In the genomic region with DNA sequence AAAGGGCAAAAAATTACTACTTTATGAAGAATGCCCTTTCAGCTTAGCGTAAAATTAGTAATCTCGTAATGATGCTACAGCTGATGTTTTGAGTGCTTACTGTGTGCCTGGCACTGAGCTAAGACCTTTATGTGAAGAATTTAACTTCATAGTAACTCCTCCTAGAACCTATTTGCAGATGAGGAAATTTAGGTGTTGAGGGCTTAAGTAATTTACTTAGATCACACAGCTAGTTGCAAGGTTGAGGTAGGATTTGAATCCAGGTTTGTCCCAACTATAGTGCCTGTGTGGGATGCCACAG, we compare ENCODE assay signal across 9 cellular contexts. TPM values are rescaled to one million over a fixed set of nuclear protein-coding genes. Genes with fewer than 3 reads are reported as not detected.
DNase-seq lines count a peak whose midpoint lies in the region; ATAC-seq and TF ChIP-seq lines count a peak whose summit lies in the region.
"Had no signal": no experiment of that assay in that cellular context is flagged by ENCODE, and none has a peak within 500 bp of the region (broad histone marks: within the 10 kb centered on the region; RNA-seq: fewer than 3 reads in every experiment).

No MANE protein-coding gene starts in this region.

- WGBS in ectodermal cell, 2 experiments, result 96 to 97% methylated on average over 2 of the region's 2 CpGs

- peak overlapping the region; percentile 81 for H3K27ac Mint-ChIP-seq in CD4-positive, alpha-beta T cell

- H3K4me3 ChIP-seq in Loucy (ENCODE audit: low read length, poor library complexity, severe bottlenecking), result peak overlapping the region; percentile 93
- H3K4me3 ChIP-seq in ectodermal cell (ENCODE audit: insufficient read depth, low read depth, low read length), result peak overlapping the region; percentile 79
- H3K4me3 ChIP-seq in neuron (ENCODE audit: low read length), result peak overlapping the region; percentile 86

- no peak overlapping the region for H3K27ac ChIP-seq in CD4-positive, alpha-beta T cell (ENCODE audit: low read depth, low read length)
- no peak overlapping the region for H3K27ac ChIP-seq in ectodermal cell (ENCODE audit: insufficient read depth, low read depth, low read length, poor library complexity, severe bottlenecking)

- H3K4me3 Mint-ChIP-seq in CD4-positive, alpha-beta T cell, result peak overlapping the region; percentile 92

- CTCF ChIA-PET in CD4-positive, alpha-beta T cell (lab: Charles Lee), result no interaction called here

- peaks cover 48% of the 10 kb centered on the region for H3K4me1 ChIP-seq in Loucy (ENCODE audit: insufficient read depth, low read length, poor library complexity, severe bottlenecking)
- no peaks in the 10 kb centered on the region for H3K4me1 ChIP-seq in ectodermal cell (ENCODE audit: control insufficient read depth, insufficient read depth, low read length)
- H3K4me1 ChIP-seq in neuron (ENCODE audit: insufficient read depth, low read length), result peaks cover 24% of the 10 kb centered on the region

- POLR2A ChIA-PET in CD4-positive, alpha-beta T cell (lab: Charles Lee), result interaction anchor here (1.0 kb wide), 1 partner anchor 77 kb away, joined by 5 read pairs; the partner anchor contains the start of gene SFPQ

- H4K20me1 ChIP-seq in Loucy (ENCODE audit: insufficient read depth, low read length, poor library complexity, severe bottlenecking), result peaks cover 54% of the 10 kb centered on the region

- H3F3A ChIP-seq in Loucy (ENCODE audit: low read depth), result no peaks in the 10 kb centered on the region

- H3K36me3 ChIP-seq in Loucy (ENCODE audit: insufficient read depth, low read length), result no peaks in the 10 kb centered on the region
- H3K36me3 ChIP-seq in ectodermal cell (ENCODE audit: control insufficient read depth, insufficient read depth, low read length), result no peaks in the 10 kb centered on the region
- peaks cover 16% of the 10 kb centered on the region for H3K36me3 ChIP-seq in neuron (ENCODE audit: insufficient read depth, low read length)

- no peak for DNase-seq in CD4-positive, alpha-beta T cell
- DNase-seq in H4 (ENCODE audit: low spot score) (no peak), NCI-H2029 (lab: John Stamatoyannopoulos, UW) (no peak), putamen (ENCODE audit: low spot score) (no peak), ecto neural progenitor cell (ENCODE audit: low spot score) (no peak)
- DNase-seq: KG1 had no signal

- peak overlapping the region; percentile 85 for H3K9ac ChIP-seq in Loucy (ENCODE audit: low read depth, low read length, poor library complexity, severe bottlenecking)

- H3K9me3 ChIP-seq in CD4-positive, alpha-beta T cell (ENCODE audit: control insufficient read depth, low read length), result no peaks in the 10 kb centered on the region
- no peaks in the 10 kb centered on the region for H3K9me3 ChIP-seq in Loucy (ENCODE audit: insufficient read depth, low read depth, low read length)
- H3K9me3 ChIP-seq in ectodermal cell (ENCODE audit: control insufficient read depth, low read length), result no peaks in the 10 kb centered on the region
- no peaks in the 10 kb centered on the region for H3K9me3 ChIP-seq in neuron (ENCODE audit: low read length)

- peaks cover 3% of the 10 kb centered on the region for H3K27me3 ChIP-seq in CD4-positive, alpha-beta T cell (ENCODE audit: control insufficient read depth, insufficient read depth, low read length)
- H3K27me3 ChIP-seq in Loucy (ENCODE audit: insufficient read depth, low read length, poor library complexity, severe bottlenecking) (no peaks in the 10 kb centered on the region), ectodermal cell (ENCODE audit: control insufficient read depth, insufficient read depth, low read length, poor library complexity, severe bottlenecking) (no peaks in the 10 kb centered on the region), neuron (ENCODE audit: insufficient read depth, low read length) (no peaks in the 10 kb centered on the region)

- peaks cover 5% of the 10 kb centered on the region for H3K36me3 Mint-ChIP-seq in CD4-positive, alpha-beta T cell (ENCODE audit: low read depth)

- H3K27me3 Mint-ChIP-seq in CD4-positive, alpha-beta T cell, result peaks cover 1% of the 10 kb centered on the region

- no peaks in the 10 kb centered on the region for H3K9me2 ChIP-seq in Loucy (replicated peaks; ENCODE audit: low read depth, low read length)

- peaks cover 63% of the 10 kb centered on the region for H3K79me2 ChIP-seq in Loucy (ENCODE audit: insufficient read depth, low read length)

- no peaks in the 10 kb centered on the region for H3K9me3 Mint-ChIP-seq in CD4-positive, alpha-beta T cell

- no peak for TF ChIP-seq CTCF in CD4-positive, alpha-beta T cell (IDR thresholded peaks at IDR 0.05)
- TF ChIP-seq CTCF in Loucy (conservative IDR thresholded peaks at IDR 0.05; ENCODE audit: low read length), result no peak

- peak overlapping the region; percentile 91 for H3K4me2 ChIP-seq in Loucy (ENCODE audit: low read depth, low read length, poor library complexity, severe bottlenecking)

- H3K4me1 Mint-ChIP-seq in CD4-positive, alpha-beta T cell (ENCODE audit: low read depth), result peaks cover 52% of the 10 kb centered on the region

- no peak for ATAC-seq in CD4-positive, alpha-beta T cell (ENCODE audit: poor library complexity)

- intact Hi-C loops in CD4-positive, alpha-beta T cell (cut with DNase I, micrococcal nuclease), result loop anchor here in 1 of 2 experiments (1.0 kb wide), 1 partner anchor 237 kb away; no protein-coding TSS in a partner anchor

- no peak overlapping the region for H2AFZ ChIP-seq in Loucy (ENCODE audit: low read length)
- no peak overlapping the region for H2AFZ ChIP-seq in neuron (ENCODE audit: low read depth, low read length)

RNA-seq across cellular contexts. Expression of gene ZMYM4, which starts 1.4 kb away (rescaled TPM):
- 10 to 100 TPM; 37.0 to 39.9 TPM for total RNA-seq in CD4-positive, alpha-beta T cell
- polyA plus RNA-seq in ectodermal cell (2013, experiment 1 of 4), result 87.7 TPM
- 88.1 TPM for polyA plus RNA-seq in ectodermal cell (2013, experiment 2 of 4)
- 57.5 TPM for polyA plus RNA-seq in ectodermal cell (2013, experiment 3 of 4)
- polyA plus RNA-seq in ectodermal cell (2013, experiment 4 of 4), result 65.2 TPM
- 12.0 and 14.4 TPM in 2 replicates for total RNA-seq in H4 (2014; rRNA removed; shearing (Covaris generic))
